ENCODE assay signal across 19 cellular contexts in the genomic region with DNA sequence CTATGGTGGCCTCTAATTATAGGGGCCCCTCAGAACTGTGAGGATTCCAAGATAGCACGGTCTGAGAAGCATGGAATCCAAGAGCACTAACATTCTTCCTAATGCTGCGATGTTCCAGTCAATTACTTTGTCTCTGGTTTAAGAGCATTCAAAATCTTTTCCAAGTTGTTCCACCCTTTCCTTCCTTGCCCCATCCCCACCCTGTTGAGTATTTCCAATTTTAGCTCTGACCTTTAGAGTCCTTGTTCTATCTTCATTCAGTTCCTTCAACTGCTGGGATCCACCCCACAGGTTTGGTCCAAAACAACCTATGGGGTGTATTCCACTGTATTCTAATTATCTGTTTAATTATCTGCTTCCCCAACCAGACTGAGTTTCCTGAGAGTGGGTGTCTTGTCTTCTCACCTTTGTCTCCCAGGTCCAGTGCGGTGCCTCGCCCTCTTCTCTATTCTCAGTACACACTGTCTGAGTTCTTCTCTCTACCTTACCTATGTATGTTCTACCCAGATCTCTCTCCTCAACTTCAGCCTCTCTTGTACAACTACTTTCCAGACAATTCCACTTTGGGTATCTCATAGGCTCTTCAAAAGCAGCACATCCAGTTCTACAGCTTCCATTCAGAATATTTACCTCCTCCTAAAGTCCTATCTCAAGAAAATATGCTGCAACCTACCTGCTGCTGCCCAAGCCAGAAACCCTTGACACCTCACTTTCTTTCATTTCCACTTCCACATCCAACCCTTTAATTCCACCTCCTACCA. TPM values are rescaled to one million over a fixed set of nuclear protein-coding genes. Genes with fewer than 3 reads are reported as not detected.
DNase-seq lines count a peak whose midpoint lies in the region; ATAC-seq and TF ChIP-seq lines count a peak whose summit lies in the region.
"Had no signal": no experiment of that assay in that cellular context is flagged by ENCODE, and none has a peak within 500 bp of the region (broad histone marks: within the 10 kb centered on the region; RNA-seq: fewer than 3 reads in every experiment).

No MANE protein-coding gene starts in this region.

- peak overlapping the region; percentile 1 for H3K27ac Mint-ChIP-seq in nephron progenitor cell
- H3K27ac Mint-ChIP-seq: activated naive CD8-positive, alpha-beta T cell treated with anti-CD3 and anti-CD28 coated beads, Interleukin-2, amount 10 ng/mL, durations not matched to agents 7 days and 5 days had no signal

- no peak overlapping the region for H3K4me3 Mint-ChIP-seq in nephron progenitor cell
- H3K4me3 Mint-ChIP-seq: activated naive CD8-positive, alpha-beta T cell treated with anti-CD3 and anti-CD28 coated beads, Interleukin-2, amount 10 ng/mL, durations not matched to agents 7 days and 5 days; naive thymus-derived CD4-positive, alpha-beta T cell had no signal

- no peaks in the 10 kb centered on the region for H3K9me3 ChIP-seq in cardiac muscle cell (ENCODE audit: low read depth)
- H3K9me3 ChIP-seq in heart right ventricle: peaks cover 0 to 5% (median 0%) of the 10 kb centered on the region in 11 donors
- H3K9me3 ChIP-seq: transverse colon had no signal

- H3K27me3 ChIP-seq in cardiac muscle cell: no peaks in the 10 kb centered on the region
- H3K27me3 ChIP-seq in heart right ventricle: no peaks in the 10 kb centered on the region
- H3K27me3 ChIP-seq: transverse colon had no signal

- peaks cover 6% of the 10 kb centered on the region for H3K9me3 Mint-ChIP-seq in nephron progenitor cell

- H3K4me1 ChIP-seq in cardiac muscle cell (ENCODE audit: low read depth) (peaks cover 27% of the 10 kb centered on the region), heart right ventricle (peaks cover 3 to 34% (median 19%) of the 10 kb centered on the region in 9 donors)

- no peak for TF ChIP-seq CTCF in cardiac muscle cell (IDR thresholded peaks at IDR 0.05; ENCODE audit: low read depth, low read length)
- TF ChIP-seq CTCF in heart right ventricle (IDR thresholded peaks at IDR 0.05): no peak
- TF ChIP-seq CTCF in nephron progenitor cell (IDR thresholded peaks at IDR 0.05): no peak

- WGBS in heart right ventricle, 2 donors: 63 to 64% methylated on average over 4 of the region's 4 CpGs

- no peak for DNase-seq in cardiac muscle cell (ENCODE audit: low read depth in 1 of 2, low spot score in 1 of 2)
- no peak for DNase-seq in Right ventricle myocardium inferior (ENCODE audit: missing footprints)
- DNase-seq in heart right ventricle: no peak
- no peak for DNase-seq in nephron progenitor cell
- DNase-seq in T1000 (lab: John Stamatoyannopoulos, UW): no peak
- DNase-seq in HUDEP-2 (lab: John Stamatoyannopoulos, UW; ENCODE audit: unreplicated experiment in 76 of 76): no peak
- no peak for DNase-seq in T-helper 9 cell
- DNase-seq: activated CD4-positive, alpha-beta T cell treated with anti-CD3 and anti-CD28 coated beads, Interleukin-2, amount 50 U/mL, for 1 hour; activated CD8-positive, alpha-beta memory T cell treated with anti-CD3 and anti-CD28 coated beads, Interleukin-2, amount 50 U/mL, for 48 hours; activated naive CD8-positive, alpha-beta T cell treated with anti-CD3 and anti-CD28 coated beads, Interleukin-2, amount 10 ng/mL, durations not matched to agents 7 days and 5 days; cerebellar nuclear complex; KG1; NCI-H1694; stimulated activated CD4-positive, alpha-beta T cell treated with anti-CD3 and anti-CD28 coated beads, Interleukin-15, amount 100 ng/mL, for 24 hours; transverse colon had no signal

- intact Hi-C loops in Right ventricle myocardium inferior (cut with DNase I): loop anchor here (5.0 kb wide), 2 partner anchors 81 to 111 kb away; no protein-coding TSS in a partner anchor
- intact Hi-C loops in heart right ventricle (cut with DNase I): loop anchor here in 3 of 10 donors (1.0 to 5.0 kb wide), 2 partner anchors 111 kb away; no protein-coding TSS in a partner anchor

- H3K27ac ChIP-seq in cardiac muscle cell (peak overlapping the region; percentile 64), heart right ventricle (peak overlapping the region in 8 of 10 donors; percentile 37 to 84 (median 61))
- H3K27ac ChIP-seq: transverse colon, WERI-Rb-1 had no signal

- peaks cover 40% of the 10 kb centered on the region for H3K4me1 Mint-ChIP-seq in nephron progenitor cell

- no peaks in the 10 kb centered on the region for H3K36me3 Mint-ChIP-seq in nephron progenitor cell (ENCODE audit: low read depth)

- peaks cover 8% of the 10 kb centered on the region for H3K27me3 Mint-ChIP-seq in nephron progenitor cell (ENCODE audit: low read depth, poor library complexity)

- H3K4me3 ChIP-seq in cardiac muscle cell: no peak overlapping the region
- H3K4me3 ChIP-seq in heart right ventricle: no peak overlapping the region
- H3K4me3 ChIP-seq: GM12878, transverse colon had no signal

- no peak for ATAC-seq in Right ventricle myocardium inferior
- peak in 7 of 8 donors; percentile 20 to 84 (median 68) for ATAC-seq in heart right ventricle
- no peak for ATAC-seq in HG03139 (IDR thresholded peaks at IDR 0.05; ENCODE audit: unreplicated experiment)
- ATAC-seq: GM12878; naive thymus-derived CD4-positive, alpha-beta T cell had no signal

- H3K36me3 ChIP-seq in cardiac muscle cell (no peaks in the 10 kb centered on the region), heart right ventricle (no peaks in the 10 kb centered on the region)
- H3K36me3 ChIP-seq: transverse colon, WERI-Rb-1 had no signal

RNA-seq across cellular contexts. Expression of gene BCL9, which starts 25.0 kb away (rescaled TPM):
- total RNA-seq in cardiac muscle cell (27.5 and 34.7 TPM in 2 replicates), Right ventricle myocardium inferior (8.6 TPM), heart right ventricle (10 to 100 TPM in 8 of 10 donors, 1 to 10 TPM in 2; 5.5 to 20.7 (median 13.8) TPM)
- polyA plus RNA-seq in cardiac muscle cell (33.0 and 34.5 TPM in 2 replicates), heart right ventricle (1 to 10 TPM; 3.9 to 6.7 TPM)

Comparison
In these comparisons a context has a peak if more than half of its experiments do, and no peak if none do; other contexts are left out.
1. ATAC-seq: peak in heart right ventricle (7 of 8); none in Right ventricle myocardium inferior (single experiment) and HG03139 (single experiment).